12 cellular contexts compared by ENCODE assay signal in the genomic region with DNA sequence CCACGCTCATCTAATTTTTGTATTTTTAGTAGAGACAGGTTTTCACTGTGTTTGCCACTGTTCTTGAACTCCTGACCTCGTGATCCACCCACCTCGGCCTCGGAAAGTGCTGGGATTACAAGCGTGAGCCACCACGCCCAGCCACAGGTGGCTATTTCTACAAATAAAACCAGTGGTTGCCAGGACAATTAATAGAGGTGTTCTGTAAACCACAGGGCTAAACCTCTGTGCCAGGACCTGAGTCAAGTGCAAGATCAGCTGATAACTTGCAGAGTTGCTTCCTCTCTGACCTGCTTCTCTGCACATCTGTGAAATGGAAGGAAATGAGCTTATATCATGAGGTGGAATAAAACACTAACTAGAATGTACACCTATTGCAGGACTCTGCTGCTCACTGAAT.
DNase-seq lines count a peak whose midpoint lies in the region; ATAC-seq and TF ChIP-seq lines count a peak whose summit lies in the region.
"Had no signal": no experiment of that assay in that cellular context is flagged by ENCODE, and none has a peak within 500 bp of the region (broad histone marks: within the 10 kb centered on the region; RNA-seq: fewer than 3 reads in every experiment).

No MANE protein-coding gene starts in this region.

- H3K36me3 ChIP-seq in MM.1S (replicated peaks; ENCODE audit: insufficient read depth, low read length): no peaks in the 10 kb centered on the region
- no peaks in the 10 kb centered on the region for H3K36me3 ChIP-seq in stomach
- H3K36me3 ChIP-seq in neuronal stem cell (replicated peaks in 1 of 2; ENCODE audit: control insufficient read depth in 2 of 2, insufficient read depth in 2 of 2, low read length in 2 of 2): no peaks in the 10 kb centered on the region

- DNase-seq in activated naive CD4-positive, alpha-beta T cell treated with Interleukin-2 at 50 U/mL for 16 hours: peak; percentile 36
- DNase-seq in activated naive CD4-positive, alpha-beta T cell treated with anti-CD3 and anti-CD28 coated beads, Interleukin-2, amount 50 U/mL, for 16 hours: no peak
- DNase-seq in MM.1S (peak; percentile 99), stomach (peak; percentile 46), posterior vena cava (ENCODE audit: low spot score) (no peak), neuronal stem cell (ENCODE audit: low spot score) (no peak)
- peak; percentile 74 for DNase-seq in activated effector memory CD4-positive, alpha-beta T cell treated with anti-CD3 and anti-CD28 coated beads, Interleukin-2, amount 50 U/mL, for 16 hours
- DNase-seq: aorta, SK-N-SH had no signal

- H3K27ac ChIP-seq in MM.1S (ENCODE audit: low read length) (peak overlapping the region; percentile 76), stomach (peak overlapping the region in 2 of 5 donors; percentile 2 to 3), neuronal stem cell (replicated peaks; ENCODE audit: low read length) (no peak overlapping the region)
- H3K27ac ChIP-seq: C4-2B had no signal

- H3K9me3 ChIP-seq in MM.1S (replicated peaks; ENCODE audit: insufficient read depth, low read length) (no peaks in the 10 kb centered on the region), stomach (no peaks in the 10 kb centered on the region), neuronal stem cell (replicated peaks in 1 of 2; ENCODE audit: control insufficient read depth in 2 of 2, insufficient read depth in 1 of 2, low read depth in 1 of 2, low read length in 2 of 2) (no peaks in the 10 kb centered on the region)
- H3K9me3 ChIP-seq: SK-N-SH had no signal

- ATAC-seq in HG03108 (IDR thresholded peaks at IDR 0.05; ENCODE audit: unreplicated experiment): no peak
- ATAC-seq: sciatic nerve had no signal

- H3K79me2 ChIP-seq in MM.1S (ENCODE audit: low read length): no peaks in the 10 kb centered on the region

- no peaks in the 10 kb centered on the region for H4K20me1 ChIP-seq in MM.1S (ENCODE audit: insufficient read depth, low read length)

- H3K9ac ChIP-seq in MM.1S (ENCODE audit: low read length) (peak overlapping the region; percentile 10; the same call in 1 of the 2 replicates), neuronal stem cell (ENCODE audit: low read depth, low read length, poor library complexity) (no peak overlapping the region)
- H3K9ac ChIP-seq: SK-N-SH had no signal

- H3K4me1 ChIP-seq in MM.1S (ENCODE audit: low read length): peaks cover 37% of the 10 kb centered on the region
- H3K4me1 ChIP-seq in stomach: peaks cover 0 to 28% (median 0%) of the 10 kb centered on the region in 4 donors
- H3K4me1 ChIP-seq in neuronal stem cell (ENCODE audit: control insufficient read depth in 2 of 2, insufficient read depth in 1 of 2, low read depth in 1 of 2, low read length in 2 of 2): no peaks in the 10 kb centered on the region

- H4K91ac ChIP-seq in neuronal stem cell (ENCODE audit: low read depth, low read length, poor library complexity): no peak overlapping the region

- no peak overlapping the region for H3K4me3 ChIP-seq in MM.1S (ENCODE audit: low read length)
- H3K4me3 ChIP-seq in stomach: no peak overlapping the region
- H3K4me3 ChIP-seq in neuronal stem cell (ENCODE audit: low read length in 2 of 2): no peak overlapping the region

- no peak overlapping the region for H2BK12ac ChIP-seq in neuronal stem cell (ENCODE audit: low read length)

- no peak for TF ChIP-seq EP300 in stomach (IDR thresholded peaks at IDR 0.05)

- no peak overlapping the region for H2BK120ac ChIP-seq in neuronal stem cell (ENCODE audit: low read depth, low read length)

- TF ChIP-seq POLR2A in stomach (IDR thresholded peaks at IDR 0.05): no peak

- no peak overlapping the region for H3K14ac ChIP-seq in neuronal stem cell (ENCODE audit: low read length)

- H3K79me1 ChIP-seq in neuronal stem cell (ENCODE audit: low read depth, low read length): no peaks in the 10 kb centered on the region

- no peak overlapping the region for H2AFZ ChIP-seq in MM.1S (ENCODE audit: low read length)
- no peak overlapping the region for H2AFZ ChIP-seq in neuronal stem cell (ENCODE audit: low read length)

- WGBS in stomach, 5 donors: 43 to 59% (median 48%) methylated on average over 6 of the region's 6 CpGs
- no CpG with 5 or more reads among the region's 6 CpGs for WGBS in neuronal stem cell (ENCODE audit: extremely low coverage in 2 of 2, insufficient read length in 2 of 2, insufficient replicate concordance in 1 of 2), 2 donors

- no peak for TF ChIP-seq CTCF in MM.1S (IDR thresholded peaks at IDR 0.05; ENCODE audit: low read length)
- no peak for TF ChIP-seq CTCF in stomach (IDR thresholded peaks at IDR 0.05)

- no peak overlapping the region for H2BK5ac ChIP-seq in neuronal stem cell (ENCODE audit: low read length)

- no peak overlapping the region for H3K4ac ChIP-seq in neuronal stem cell (ENCODE audit: low read length)

- no peak overlapping the region for H3K23ac ChIP-seq in neuronal stem cell (ENCODE audit: low read depth, low read length, poor library complexity)

- H2BK15ac ChIP-seq in neuronal stem cell (ENCODE audit: low read length): no peak overlapping the region

- no peak overlapping the region for H3K18ac ChIP-seq in neuronal stem cell (ENCODE audit: low read length)

- intact Hi-C loops in stomach (cut with DNase I; ENCODE audit: low total_unique reads) (no loop called here), posterior vena cava (cut with DNase I) (no loop called here)

- H3K27me3 ChIP-seq in MM.1S (replicated peaks; ENCODE audit: insufficient read depth, low read length) (no peaks in the 10 kb centered on the region), stomach (no peaks in the 10 kb centered on the region), neuronal stem cell (ENCODE audit: control insufficient read depth in 3 of 3, insufficient read depth in 3 of 3, low read depth in 1 of 3, low read length in 3 of 3) (no peaks in the 10 kb centered on the region)

- peaks cover 22% of the 10 kb centered on the region for H3F3A ChIP-seq in MM.1S (ENCODE audit: insufficient read depth, low read length)

- H4K8ac ChIP-seq in neuronal stem cell (ENCODE audit: low read depth, low read length): no peak overlapping the region

- peak overlapping the region; percentile 3; the same call in 1 of the 2 replicates for H3K4me2 ChIP-seq in MM.1S (ENCODE audit: low read depth, low read length)
- H3K4me2 ChIP-seq in neuronal stem cell (ENCODE audit: insufficient read depth, low read length, poor library complexity, severe bottlenecking): no peak overlapping the region
- H3K4me2 ChIP-seq: SK-N-SH had no signal

- H2AK5ac ChIP-seq in neuronal stem cell (ENCODE audit: low read depth, low read length): no peak overlapping the region

- H3K9me2 ChIP-seq in MM.1S (replicated peaks; ENCODE audit: insufficient read depth, low read length): no peaks in the 10 kb centered on the region
- H3K9me2 ChIP-seq: SK-N-SH had no signal

Comparison
In these comparisons a context has a peak if more than half of its experiments do, and no peak if none do; other contexts are left out.
1. DNase-seq: peak in activated naive CD4-positive, alpha-beta T cell treated with Interleukin-2 at 50 U/mL for 16 hours (single experiment), MM.1S (single experiment), activated effector memory CD4-positive, alpha-beta T cell treated with anti-CD3 and anti-CD28 coated beads, Interleukin-2, amount 50 U/mL, for 16 hours (single experiment) and stomach (single experiment); none in activated naive CD4-positive, alpha-beta T cell treated with anti-CD3 and anti-CD28 coated beads, Interleukin-2, amount 50 U/mL, for 16 hours (single experiment), posterior vena cava (single experiment) and neuronal stem cell (single experiment).